ENCODE assay signal across 17 cellular contexts in the genomic region with DNA sequence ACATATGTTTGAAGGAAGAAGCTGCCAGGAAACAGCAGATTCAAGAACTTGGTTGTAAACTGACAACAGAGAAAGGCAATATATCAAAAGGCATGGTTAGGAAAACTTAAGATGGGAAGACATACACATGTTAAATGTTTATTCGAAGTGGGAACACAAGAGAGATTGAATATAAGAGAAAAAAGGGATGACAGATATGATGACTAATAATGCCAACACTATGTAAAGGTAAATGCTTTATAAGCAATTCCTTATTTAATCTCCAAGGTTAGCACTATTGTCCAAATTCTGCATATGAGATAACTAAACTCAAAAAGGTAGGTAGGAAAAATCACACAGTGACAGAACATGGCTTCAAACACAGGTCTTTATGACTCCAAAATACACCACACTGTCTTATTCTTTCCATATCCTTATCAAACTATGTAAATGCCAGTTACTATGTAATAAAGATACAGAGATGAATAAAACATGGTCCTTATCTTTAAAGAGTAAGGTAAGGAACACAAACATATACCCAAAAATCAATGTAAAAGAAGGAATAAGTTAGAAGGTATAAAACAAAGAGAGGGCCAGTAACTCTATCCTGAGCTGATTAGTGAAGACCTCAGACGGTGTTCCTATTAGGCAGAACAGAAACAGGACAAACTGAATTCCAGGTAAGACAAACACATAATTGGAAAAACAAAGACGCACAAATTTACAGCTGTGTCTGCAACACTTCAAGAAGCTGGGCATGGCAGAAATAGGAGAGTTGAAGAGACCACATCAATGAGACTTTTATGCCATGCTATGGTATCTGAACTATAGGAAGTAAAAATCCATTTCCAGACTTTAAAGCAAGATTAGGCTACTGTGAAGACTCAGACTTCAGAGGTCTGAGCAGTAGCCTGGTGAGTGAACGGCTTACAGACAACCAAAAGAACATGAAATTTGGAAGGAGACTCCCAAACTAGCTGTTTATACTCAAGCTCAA. TPM values are rescaled to one million over a fixed set of nuclear protein-coding genes. Genes with fewer than 3 reads are reported as not detected.
DNase-seq lines count a peak whose midpoint lies in the region; ATAC-seq and TF ChIP-seq lines count a peak whose summit lies in the region.
"Had no signal": no experiment of that assay in that cellular context is flagged by ENCODE, and none has a peak within 500 bp of the region (broad histone marks: within the 10 kb centered on the region; RNA-seq: fewer than 3 reads in every experiment).

No MANE protein-coding gene starts in this region.

- H3K27me3 Mint-ChIP-seq in activated naive CD8-positive, alpha-beta T cell treated with anti-CD3 and anti-CD28 coated beads, Interleukin-2, amount 50 U/mL, for 24 hours: no peaks in the 10 kb centered on the region

- H3K36me3 Mint-ChIP-seq in activated naive CD8-positive, alpha-beta T cell treated with anti-CD3 and anti-CD28 coated beads, Interleukin-2, amount 50 U/mL, for 24 hours (ENCODE audit: low read depth): peaks cover 6% of the 10 kb centered on the region

- peak; percentile 39 for DNase-seq in G401 (ENCODE audit: low spot score)
- DNase-seq in activated naive CD8-positive, alpha-beta T cell treated with anti-CD3 and anti-CD28 coated beads, Interleukin-2, amount 50 U/mL, for 24 hours: no peak
- DNase-seq in mucosa of descending colon: no peak
- DNase-seq in ACHN: no peak
- DNase-seq in uterus: no peak
- no peak for DNase-seq in NCI-H1436 (lab: John Stamatoyannopoulos, UW)
- DNase-seq: activated CD8-positive, alpha-beta memory T cell treated with anti-CD3 and anti-CD28 coated beads for 24 hours; DMS79; NCI-H1417; occipital lobe; stimulated activated CD8-positive, alpha-beta memory T cell treated with anti-CD3 and anti-CD28 coated beads, Interleukin-4, amount 100 ng/mL, for 48 hours; trophoblast cell had no signal

- no peaks in the 10 kb centered on the region for H3K27me3 ChIP-seq in BLaER1
- no peaks in the 10 kb centered on the region for H3K27me3 ChIP-seq in uterus

- peaks cover 6% of the 10 kb centered on the region for H4K20me1 ChIP-seq in BLaER1

- H3K4me3 Mint-ChIP-seq in activated naive CD8-positive, alpha-beta T cell treated with anti-CD3 and anti-CD28 coated beads, Interleukin-2, amount 50 U/mL, for 24 hours: no peak overlapping the region

- H3K27ac Mint-ChIP-seq in activated naive CD8-positive, alpha-beta T cell treated with anti-CD3 and anti-CD28 coated beads, Interleukin-2, amount 50 U/mL, for 24 hours: peak overlapping the region; percentile 78

- H3K4me2 ChIP-seq in BLaER1: peak overlapping the region; percentile 69

- intact Hi-C loops in mucosa of descending colon (cut with DNase I, micrococcal nuclease): no loop called here
- intact Hi-C loops in uterus (cut with DNase I; ENCODE audit: low total_unique reads): no loop called here

- H3K9ac ChIP-seq in BLaER1: peak overlapping the region; percentile 61

- in situ Hi-C loops in G401 (cut with HindIII; ENCODE audit: low sequenced_read_pairs) (no loop called here), ACHN (cut with HindIII; ENCODE audit: low pct_ligation_motif_present, low pct_unique_long_range_greater_than_20kb, low sequenced_read_pairs) (no loop called here)

- no peaks in the 10 kb centered on the region for H3K9me3 Mint-ChIP-seq in activated naive CD8-positive, alpha-beta T cell treated with anti-CD3 and anti-CD28 coated beads, Interleukin-2, amount 50 U/mL, for 24 hours

- TF ChIP-seq POLR2A in uterus (IDR thresholded peaks at IDR 0.05): no peak

- peak overlapping the region; percentile 2; the same call in 1 of the 2 replicates for H3K4me3 ChIP-seq in BLaER1
- H3K4me3 ChIP-seq in mucosa of descending colon: no peak overlapping the region
- no peak overlapping the region for H3K4me3 ChIP-seq in uterus
- H3K4me3 ChIP-seq: SK-N-MC had no signal

- H3K9me3 ChIP-seq in BLaER1 (0 out of 2 replicates have a peak, but pooled peaks cover 10% of the 10 kb centered on the region), mucosa of descending colon (no peaks in the 10 kb centered on the region), uterus (no peaks in the 10 kb centered on the region)

- TF ChIP-seq CTCF in mucosa of descending colon (IDR thresholded peaks at IDR 0.05): no peak
- TF ChIP-seq CTCF in uterus (IDR thresholded peaks at IDR 0.05): no peak

- peaks cover 74% of the 10 kb centered on the region for H3K4me1 Mint-ChIP-seq in activated naive CD8-positive, alpha-beta T cell treated with anti-CD3 and anti-CD28 coated beads, Interleukin-2, amount 50 U/mL, for 24 hours

- H3K27ac ChIP-seq in BLaER1: peak overlapping the region; percentile 67
- no peak overlapping the region for H3K27ac ChIP-seq in uterus

- peak; percentile 44 for ATAC-seq in activated naive CD8-positive, alpha-beta T cell treated with anti-CD3 and anti-CD28 coated beads, Interleukin-2, amount 50 U/mL, for 24 hours
- ATAC-seq in mucosa of descending colon (peak; percentile 67), HG03175 (IDR thresholded peaks at IDR 0.05; ENCODE audit: unreplicated experiment) (no peak)
- ATAC-seq: HCT116, sciatic nerve had no signal

- H3K36me3 ChIP-seq in BLaER1 (peaks cover 16% of the 10 kb centered on the region; the same call in 1 of the 2 replicates), mucosa of descending colon (ENCODE audit: low read depth) (no peaks in the 10 kb centered on the region), uterus (no peaks in the 10 kb centered on the region)

- H3K4me1 ChIP-seq in BLaER1 (peaks cover 89% of the 10 kb centered on the region), mucosa of descending colon (ENCODE audit: low read depth) (peaks cover 33% of the 10 kb centered on the region), uterus (no peaks in the 10 kb centered on the region)

RNA-seq across cellular contexts. Expression of gene ABI1, which starts 56.1 kb away (rescaled TPM):
- 44.9 and 45.2 TPM in 2 replicates for total RNA-seq in G401 (2014; rRNA removed; shearing (Covaris generic))
- total RNA-seq in mucosa of descending colon: 10 to 100 TPM; 54.0 to 63.5 (median 62.4) TPM
- total RNA-seq in uterus: 10 to 100 TPM; 26.6 to 50.4 (median 39.1) TPM
